8 cellular contexts compared by ENCODE assay signal in genomic region chr11:45293566-45294192, GRCh38. TPM values are rescaled to one million over a fixed set of nuclear protein-coding genes. Genes with fewer than 3 reads are reported as not detected.
DNase-seq lines count a peak whose midpoint lies in the region; TF ChIP-seq lines count a peak whose summit lies in the region.
"Not testable (repeated sequence)": the region's sequence is repeated elsewhere in the genome, so short reads cannot be mapped to it uniquely, and the experiment has no call there.

No MANE protein-coding gene starts in this region.

- H3K9me3 Mint-ChIP-seq in CD4-positive, alpha-beta memory T cell = not testable (repeated sequence)

- not testable (repeated sequence) for H4K8ac ChIP-seq in mesendoderm (ENCODE audit: low read depth, low read length)

- not testable (repeated sequence) for H3K4me1 ChIP-seq in CD4-positive, alpha-beta memory T cell (ENCODE audit: insufficient read depth, low read length); mesendoderm (ENCODE audit: control insufficient read depth, low read depth, low read length)

- H2AK5ac ChIP-seq in mesendoderm (ENCODE audit: low read length) = not testable (repeated sequence)

- H3K56ac ChIP-seq in mesendoderm (ENCODE audit: low read length) = not testable (repeated sequence)

- POLR2A ChIA-PET in CD4-positive, alpha-beta memory T cell (lab: Charles Lee; ENCODE audit: partially characterized antibody) = not testable (repeated sequence)

- peak; percentile 43 to 66 (median 53) for DNase-seq in CD4-positive, alpha-beta memory T cell
- DNase-seq in GOT3 (lab: John Stamatoyannopoulos, UW) = peak; percentile 26
- DNase-seq in NCI-H1694 (lab: John Stamatoyannopoulos, UW) = peak; percentile 69
- peak; percentile 67 for DNase-seq in SK-N-DZ (ENCODE audit: low spot score)
- DNase-seq in activated T-helper 1 cell treated with anti-CD3 and anti-CD28 coated beads, Interleukin-2, amount 50 U/mL, for 16 hours (ENCODE audit: low read depth in 1 of 2, low spot score in 1 of 2) = peak; percentile 18 to 22
- peak; percentile 71 to 83 for DNase-seq in erythroblast (lab: John Stamatoyannopoulos, UW)
- peak; percentile 84 for DNase-seq in mesendoderm
- DNase-seq in stimulated activated CD4-positive, alpha-beta T cell treated with anti-CD3 and anti-CD28 coated beads, TNF-alpha, amount 100 ng/mL, for 4 hours (ENCODE audit: low read depth in 3 of 3) = peak; percentile 7 to 32 (median 20)

- not testable (repeated sequence) for H2BK120ac ChIP-seq in mesendoderm (ENCODE audit: low read depth, low read length)

- peaks cover 22 to 32% of the 10 kb centered on the region in 2 donors for H3K27me3 Mint-ChIP-seq in CD4-positive, alpha-beta memory T cell

- not testable (repeated sequence) for H3K18ac ChIP-seq in mesendoderm (ENCODE audit: low read length)

- no CpG with 5 or more reads among the region's 11 CpGs for WGBS in mesendoderm (ENCODE audit: extremely low coverage, insufficient coverage, low lambda C conversion rate)

- CTCF ChIA-PET in CD4-positive, alpha-beta memory T cell (lab: Charles Lee; ENCODE audit: partially characterized antibody) = interaction anchor here (1.3 to 3.0 kb wide), 3 partner anchors 184 to 189 kb away, joined by 3 to 26 read pairs (median 7); no protein-coding TSS in a partner anchor

- H3K27ac Mint-ChIP-seq in CD4-positive, alpha-beta memory T cell = not testable (repeated sequence)

- H3K27me3 ChIP-seq in CD4-positive, alpha-beta memory T cell (ENCODE audit: insufficient read depth, low read length); mesendoderm (ENCODE audit: insufficient read depth, low read length, poor library complexity): not testable (repeated sequence)

- not testable (repeated sequence) for H3K9me3 ChIP-seq in CD4-positive, alpha-beta memory T cell (ENCODE audit: control insufficient read depth in 1 of 2, low read length in 2 of 2)

- H2BK5ac ChIP-seq in mesendoderm (ENCODE audit: low read length) = not testable (repeated sequence)

- not testable (repeated sequence) for H3K36me3 Mint-ChIP-seq in CD4-positive, alpha-beta memory T cell

- H3K4me2 ChIP-seq in mesendoderm (ENCODE audit: low read length) = not testable (repeated sequence)

- H3K4ac ChIP-seq in mesendoderm (ENCODE audit: low read depth, low read length) = not testable (repeated sequence)

- intact Hi-C loops in CD4-positive, alpha-beta memory T cell (cut with micrococcal nuclease) = loop anchor here (5.0 kb wide), 1 partner anchor 366 kb away; no protein-coding TSS in a partner anchor

- not testable (repeated sequence) for H4K5ac ChIP-seq in mesendoderm (ENCODE audit: low read length)

- not testable (repeated sequence) for H3K9ac ChIP-seq in mesendoderm (ENCODE audit: low read length)

- H3K4me3 Mint-ChIP-seq in CD4-positive, alpha-beta memory T cell = not testable (repeated sequence)

- not testable (repeated sequence) for H3K23ac ChIP-seq in mesendoderm (ENCODE audit: low read length)

- not testable (repeated sequence) for H3K27ac ChIP-seq in CD4-positive, alpha-beta memory T cell (ENCODE audit: low read depth, low read length); mesendoderm (ENCODE audit: low read depth, low read length)

- not testable (repeated sequence) for H3K79me1 ChIP-seq in mesendoderm (ENCODE audit: low read length)

- TF ChIP-seq POLR2A in erythroblast (IDR thresholded peaks at IDR 0.05; ENCODE audit: low read length) = not testable (repeated sequence)

- not testable (repeated sequence) for H2BK15ac ChIP-seq in mesendoderm (replicated peaks; ENCODE audit: low read depth)

- H3K36me3 ChIP-seq in CD4-positive, alpha-beta memory T cell (ENCODE audit: insufficient read depth, low read length); mesendoderm (ENCODE audit: control insufficient read depth, insufficient read depth, low read length): not testable (repeated sequence)

- not testable (repeated sequence) for H3K4me3 ChIP-seq in CD4-positive, alpha-beta memory T cell (ENCODE audit: low read length in 2 of 2); mesendoderm (ENCODE audit: low read length)

- not testable (repeated sequence) for H3K79me2 ChIP-seq in mesendoderm (ENCODE audit: control insufficient read depth, insufficient read depth, low read length)

- H3K4me1 Mint-ChIP-seq in CD4-positive, alpha-beta memory T cell = not testable (repeated sequence)

RNA-seq across cellular contexts. Expression of gene SYT13, which starts 7.5 kb away (rescaled TPM):
- not detected for total RNA-seq in CD4-positive, alpha-beta memory T cell
- not detected for polyA plus RNA-seq in CD4-positive, alpha-beta memory T cell
- polyA plus RNA-seq in SK-N-DZ (2014; cell fraction: cytosol; rRNA removed) = 0.28 TPM in 1 of 2 replicates, not detected in the other
- polyA plus RNA-seq in SK-N-DZ (2014; cell fraction: nucleus; rRNA removed) = not detected in 2 replicates
- polyA plus RNA-seq in mesendoderm (2013, experiment 1 of 2) = 1.9 TPM
- 2.1 TPM for polyA plus RNA-seq in mesendoderm (2013, experiment 2 of 2)

Comparison
In these comparisons a context has a peak if more than half of its experiments do, and no peak if none do; other contexts are left out.
1. DNase-seq: peak in every context shown above with its lines; median percentile 84 in mesendoderm; 77 in erythroblast; 69 in NCI-H1694; 67 in SK-N-DZ; 53 in CD4-positive, alpha-beta memory T cell; 26 in GOT3; 20 in activated T-helper 1 cell treated with anti-CD3 and anti-CD28 coated beads, Interleukin-2, amount 50 U/mL, for 16 hours; 20 in stimulated activated CD4-positive, alpha-beta T cell treated with anti-CD3 and anti-CD28 coated beads, TNF-alpha, amount 100 ng/mL, for 4 hours.